Comparison of ENCODE assay signal across 8 cellular contexts in genomic region chr10:91923371-91924211, GRCh38. TPM values are rescaled to one million over a fixed set of nuclear protein-coding genes. Genes with fewer than 3 reads are reported as not detected.
A peak's percentile ranks its signal among the peaks of the same experiment; 100 is the strongest.
DNase-seq lines count a peak whose midpoint lies in the region; ATAC-seq and TF ChIP-seq lines count a peak whose summit lies in the region.

Gene BTAF1 (plus strand): TSS chr10:91923770. CDS start chr10:91924077, 307 bp downstream.

- H3K9me3 ChIP-seq in adrenal gland (replicated peaks in 1 of 3) (no peaks in the 10 kb centered on the region), heart right ventricle (peaks cover 0 to 12% (median 0%) of the 10 kb centered on the region in 11 donors), upper lobe of right lung (no peaks in the 10 kb centered on the region)

- H3K27ac ChIP-seq in adrenal gland = peak within 1 kb of the TSS; percentile 87 to 99 (median 98)
- H3K27ac ChIP-seq in heart right ventricle = peak within 1 kb of the TSS; percentile 72 to 98 (median 97)
- H3K27ac ChIP-seq in upper lobe of right lung = peak within 1 kb of the TSS; percentile 96

- TF ChIP-seq CTCF in GM12865 (IDR thresholded peaks at IDR 0.05; ENCODE audit: insufficient read depth, low read depth, low read length, missing control alignments) (no peak), adrenal gland (IDR thresholded peaks at IDR 0.05) (no peak), heart right ventricle (IDR thresholded peaks at IDR 0.05) (no peak), upper lobe of right lung (IDR thresholded peaks at IDR 0.05) (no peak)

- H3K27me3 ChIP-seq in adrenal gland = no peaks in the 10 kb centered on the region
- peaks cover 0 to 6% (median 0%) of the 10 kb centered on the region in 7 donors for H3K27me3 ChIP-seq in heart right ventricle
- no peaks in the 10 kb centered on the region for H3K27me3 ChIP-seq in upper lobe of right lung

- TF ChIP-seq POLR2A in adrenal gland (IDR thresholded peaks at IDR 0.05) = peak; percentile 81 to 93

- peak; percentile 95 for DNase-seq in GM12865 (ENCODE audit: low read depth)
- peak; percentile 80 for DNase-seq in NCI-H1105 treated with DMSO at 0.1 percent for 48 hours (lab: John Stamatoyannopoulos, UW)
- peak; percentile 78 to 95 (median 88) for DNase-seq in T-helper 1 cell
- DNase-seq in adrenal gland = peak; percentile 92 to 96 (median 94)
- DNase-seq in heart right ventricle = peak; percentile 90 to 94
- DNase-seq in posterior vena cava (ENCODE audit: low spot score) = peak; percentile 98
- peak; percentile 98 for DNase-seq in upper lobe of right lung

- peak within 1 kb of the TSS; percentile 79 for H3K4me3 ChIP-seq in GM12865 (ENCODE audit: low read depth, low read length)
- peak within 1 kb of the TSS; percentile 65 to 100 (median 81) for H3K4me3 ChIP-seq in adrenal gland
- H3K4me3 ChIP-seq in heart right ventricle = peak within 1 kb of the TSS; percentile 73 to 95 (median 86)
- peak within 1 kb of the TSS; percentile 78 for H3K4me3 ChIP-seq in upper lobe of right lung

- peak; percentile 98 for ATAC-seq in HG02642 (IDR thresholded peaks at IDR 0.05; ENCODE audit: poor library complexity, unreplicated experiment)
- ATAC-seq in heart right ventricle = peak; percentile 98 to 100 (median 100)
- peak; percentile 99 for ATAC-seq in upper lobe of right lung

- H3K36me3 ChIP-seq in adrenal gland (replicated peaks in 1 of 2) (no peaks in the 10 kb centered on the region), heart right ventricle (no peaks in the 10 kb centered on the region), upper lobe of right lung (no peaks in the 10 kb centered on the region)

- 0% methylated on average over 14 to 65 of the region's 65 CpGs for WGBS in adrenal gland, 4 donors
- 0% methylated on average over 65 of the region's 65 CpGs for WGBS in heart right ventricle, 2 donors

- H3K4me1 ChIP-seq in adrenal gland (replicated peaks in 1 of 2) (peaks cover 7 to 23% of the 10 kb centered on the region in 2 donors), heart right ventricle (peaks cover 4 to 47% (median 31%) of the 10 kb centered on the region in 9 donors), upper lobe of right lung (peaks cover 21% of the 10 kb centered on the region)

- intact Hi-C loops in adrenal gland (cut with DNase I) (no loop called here), heart right ventricle (cut with DNase I) (loop anchor here in 1 of 10 donors (10.0 kb wide), 1 partner anchor 289 kb away; the partner anchor contains the start of gene PPP1R3C), posterior vena cava (cut with DNase I) (no loop called here), upper lobe of right lung (cut with DNase I) (no loop called here)

RNA-seq across cellular contexts. Expression of gene BTAF1, which starts in this region (rescaled TPM):
- total RNA-seq in adrenal gland = 10 to 100 TPM; 11.8 to 55.5 (median 24.0) TPM
- polyA plus RNA-seq in adrenal gland = 10 to 100 TPM in 2 of 3 donors, 1 to 10 TPM in 1; 7.8 to 20.2 (median 10.8) TPM
- 10 to 100 TPM; 10.9 to 14.7 (median 12.4) TPM for total RNA-seq in heart right ventricle
- 1 to 10 TPM; 4.3 to 8.5 TPM for polyA plus RNA-seq in heart right ventricle
- 10 to 100 TPM; 29.4 to 31.1 TPM for total RNA-seq in posterior vena cava
- 28.6 TPM for total RNA-seq in upper lobe of right lung

Comparison
In these comparisons a context has a peak if more than half of its experiments do, and no peak if none do; other contexts are left out.
1. Peak in every context shown above with its lines: DNase-seq, ATAC-seq, H3K4me3 ChIP-seq and H3K27ac ChIP-seq.